In genomic region chr5:137333461-137333860, GRCh38 we compare ENCODE assay signal across 36 cellular contexts.
"Had no signal": no experiment of that assay in that cellular context is flagged by ENCODE, and none has a peak within 500 bp of the region (broad histone marks: within the 10 kb centered on the region; RNA-seq: fewer than 3 reads in every experiment).

No MANE protein-coding gene starts in this region.

- H3K36me3 Mint-ChIP-seq: activated CD8-positive, alpha-beta memory T cell treated with anti-CD3 and anti-CD28 coated beads, Interleukin-2, amount 10 ng/mL, durations not matched to agents 7 days and 5 days; activated naive CD4-positive, alpha-beta T cell treated with anti-CD3 and anti-CD28 coated beads, Interleukin-2, amount 10 ng/mL, durations not matched to agents 7 days and 5 days; activated naive CD4-positive, alpha-beta T cell treated with anti-CD3 and anti-CD28 coated beads, Interleukin-2, amount 50 U/mL, for 24 hours; activated naive CD8-positive, alpha-beta T cell; activated naive CD8-positive, alpha-beta T cell treated with anti-CD3 and anti-CD28 coated beads, Interleukin-2, amount 10 ng/mL, durations not matched to agents 7 days and 5 days; brain; WTC11 had no signal

- H3K9me3 Mint-ChIP-seq: activated CD4-positive, alpha-beta memory T cell treated with anti-CD3 and anti-CD28 coated beads, Interleukin-2, amount 10 ng/mL, durations not matched to agents 7 days and 5 days; activated CD4-positive, alpha-beta T cell treated with anti-CD3 and anti-CD28 coated beads, Interleukin-2, amount 10 ng/mL, durations not matched to agents 7 days and 5 days; activated naive CD4-positive, alpha-beta T cell treated with anti-CD3 and anti-CD28 coated beads, Interleukin-2, amount 10 ng/mL, durations not matched to agents 7 days and 5 days; activated naive CD4-positive, alpha-beta T cell treated with anti-CD3 and anti-CD28 coated beads, Interleukin-2, amount 50 U/mL, for 24 hours; activated naive CD8-positive, alpha-beta T cell treated with anti-CD3 and anti-CD28 coated beads, Interleukin-2, amount 10 ng/mL, durations not matched to agents 7 days and 5 days; activated naive CD8-positive, alpha-beta T cell treated with anti-CD3 and anti-CD28 coated beads, Interleukin-2, amount 50 U/mL, for 24 hours; activated T-cell treated with anti-CD3 and anti-CD28 coated beads, Interleukin-2, amount 50 U/mL, for 24 hours; activated T-helper 2 cell treated with anti-CD3 and anti-CD28 coated beads, Interferon-gamma antibody, Interleukin-2, Interleukin-4, amounts not matched to agents 10 μg/mL and 5 μg/mL and 100 μg/mL, durations not matched to agents 14 hours and 24 hours and 36 hours; central memory CD8-positive, alpha-beta T cell; T-helper 1 cell treated with Interleukin-12 subunit alpha and Interleukin-12 subunit beta and Interleukin-4 antibody, amounts not matched to agents 30 μg/mL and 1 μg/mL, for 36 hours; T-helper 2 cell treated with Interferon-gamma antibody and Interleukin-4, amounts not matched to agents 5 μg/mL and 100 μg/mL, for 36 hours; WTC11 had no signal

- H3K4me1 Mint-ChIP-seq: activated CD4-positive, alpha-beta memory T cell treated with anti-CD3 and anti-CD28 coated beads, Interleukin-2, amount 10 ng/mL, durations not matched to agents 7 days and 5 days; activated CD4-positive, alpha-beta T cell treated with anti-CD3 and anti-CD28 coated beads for 36 hours; activated CD4-positive, alpha-beta T cell treated with anti-CD3 and anti-CD28 coated beads, Interleukin-2, amount 10 ng/mL, durations not matched to agents 7 days and 5 days; activated CD8-positive, alpha-beta memory T cell treated with anti-CD3 and anti-CD28 coated beads, Interleukin-2, amount 10 ng/mL, durations not matched to agents 7 days and 5 days; activated naive CD4-positive, alpha-beta T cell treated with anti-CD3 and anti-CD28 coated beads, Interleukin-2, amount 10 ng/mL, durations not matched to agents 7 days and 5 days; activated naive CD4-positive, alpha-beta T cell treated with anti-CD3 and anti-CD28 coated beads, Interleukin-2, amount 50 U/mL, for 24 hours; activated naive CD8-positive, alpha-beta T cell treated with anti-CD3 and anti-CD28 coated beads, Interleukin-2, amount 10 ng/mL, durations not matched to agents 7 days and 5 days; activated naive CD8-positive, alpha-beta T cell treated with anti-CD3 and anti-CD28 coated beads, Interleukin-2, amount 50 U/mL, for 24 hours; central memory CD8-positive, alpha-beta T cell had no signal

- DNase-seq: activated CD4-positive, alpha-beta memory T cell treated with anti-CD3 and anti-CD28 coated beads, Interleukin-2, amount 10 ng/mL, durations not matched to agents 7 days and 5 days; activated CD4-positive, alpha-beta T cell treated with anti-CD3 and anti-CD28 coated beads for 1 hour; activated CD4-positive, alpha-beta T cell treated with anti-CD3 and anti-CD28 coated beads for 36 hours; activated CD4-positive, alpha-beta T cell treated with anti-CD3 and anti-CD28 coated beads for 48 hours; activated CD4-positive, alpha-beta T cell treated with anti-CD3 and anti-CD28 coated beads, Interleukin-2, amount 10 ng/mL, durations not matched to agents 7 days and 5 days; activated CD4-positive, alpha-beta T cell treated with anti-CD3 and anti-CD28 coated beads, Interleukin-2, amount 50 U/mL, for 48 hours; activated CD4-positive, CD25-positive, alpha-beta regulatory T cell; activated CD8-positive, alpha-beta memory T cell treated with anti-CD3 and anti-CD28 coated beads for 24 hours; activated CD8-positive, alpha-beta memory T cell treated with anti-CD3 and anti-CD28 coated beads, Interleukin-2, amount 10 ng/mL, durations not matched to agents 7 days and 5 days; activated CD8-positive, alpha-beta memory T cell treated with anti-CD3 and anti-CD28 coated beads, Interleukin-2, amount 50 U/mL, for 48 hours; activated CD8-positive, alpha-beta T cell treated with anti-CD3 and anti-CD28 coated beads, Interleukin-2, amount 10 ng/mL, durations not matched to agents 7 days and 5 days; activated effector memory CD4-positive, alpha-beta T cell treated with Interleukin-2 at 50 U/mL for 16 hours; activated gamma-delta T cell; activated naive CD4-positive, alpha-beta T cell treated with anti-CD3 and anti-CD28 coated beads, Interleukin-2, amount 10 ng/mL, durations not matched to agents 7 days and 5 days; activated naive CD4-positive, alpha-beta T cell treated with Interleukin-2 at 50 U/mL for 16 hours; activated naive CD8-positive, alpha-beta T cell treated with anti-CD3 and anti-CD28 coated beads, Interleukin-2, amount 10 ng/mL, durations not matched to agents 7 days and 5 days; activated naive CD8-positive, alpha-beta T cell treated with anti-CD3 and anti-CD28 coated beads, Interleukin-2, amount 50 U/mL, for 24 hours; activated T-cell treated with anti-CD3 and anti-CD28 coated beads, Interleukin-2, amount 50 U/mL, for 24 hours; activated T-cell treated with anti-CD3 and anti-CD28 coated beads, Interleukin-2, amount 50 U/mL, for 48 hours; amygdala; anterior cingulate cortex; caudate nucleus; T-helper 1 cell; T-helper 2 cell; T-helper 9 cell; WERI-Rb-1 had no signal

- H3K9me3 ChIP-seq: ascending aorta had no signal

- H3K27ac Mint-ChIP-seq: activated CD4-positive, alpha-beta memory T cell treated with anti-CD3 and anti-CD28 coated beads, Interleukin-2, amount 10 ng/mL, durations not matched to agents 7 days and 5 days; activated CD4-positive, alpha-beta T cell treated with anti-CD3 and anti-CD28 coated beads for 36 hours; activated CD4-positive, alpha-beta T cell treated with anti-CD3 and anti-CD28 coated beads, Interleukin-2, amount 10 ng/mL, durations not matched to agents 7 days and 5 days; activated CD8-positive, alpha-beta memory T cell treated with anti-CD3 and anti-CD28 coated beads, Interleukin-2, amount 10 ng/mL, durations not matched to agents 7 days and 5 days; activated CD8-positive, alpha-beta T cell treated with anti-CD3 and anti-CD28 coated beads, Interleukin-2, amount 10 ng/mL, durations not matched to agents 7 days and 5 days; activated naive CD4-positive, alpha-beta T cell treated with anti-CD3 and anti-CD28 coated beads, Interleukin-2, amount 10 ng/mL, durations not matched to agents 7 days and 5 days; activated naive CD4-positive, alpha-beta T cell treated with anti-CD3 and anti-CD28 coated beads, Interleukin-2, amount 50 U/mL, for 24 hours; activated naive CD8-positive, alpha-beta T cell; activated naive CD8-positive, alpha-beta T cell treated with anti-CD3 and anti-CD28 coated beads, Interleukin-2, amount 10 ng/mL, durations not matched to agents 7 days and 5 days; activated naive CD8-positive, alpha-beta T cell treated with anti-CD3 and anti-CD28 coated beads, Interleukin-2, amount 50 U/mL, for 24 hours; activated T-cell treated with anti-CD3 and anti-CD28 coated beads, Interleukin-2, amount 50 U/mL, for 24 hours; activated T-helper 2 cell treated with anti-CD3 and anti-CD28 coated beads, Interferon-gamma antibody, Interleukin-2, Interleukin-4, amounts not matched to agents 10 μg/mL and 5 μg/mL and 100 μg/mL, durations not matched to agents 14 hours and 24 hours and 36 hours; T-helper 1 cell treated with Interleukin-12 subunit alpha and Interleukin-12 subunit beta and Interleukin-4 antibody, amounts not matched to agents 30 μg/mL and 1 μg/mL, for 36 hours; T-helper 2 cell treated with Interferon-gamma antibody and Interleukin-4, amounts not matched to agents 5 μg/mL and 100 μg/mL, for 36 hours; WTC11 had no signal

- H3K4me3 ChIP-seq: ascending aorta, cardiac muscle cell had no signal

- H3K36me3 ChIP-seq: ascending aorta, cardiac muscle cell, WERI-Rb-1 had no signal

- H3K4me3 Mint-ChIP-seq: activated CD4-positive, alpha-beta memory T cell treated with anti-CD3 and anti-CD28 coated beads, Interleukin-2, amount 10 ng/mL, durations not matched to agents 7 days and 5 days; activated CD4-positive, alpha-beta T cell treated with anti-CD3 and anti-CD28 coated beads for 36 hours; activated CD4-positive, alpha-beta T cell treated with anti-CD3 and anti-CD28 coated beads, Interleukin-2, amount 10 ng/mL, durations not matched to agents 7 days and 5 days; activated CD8-positive, alpha-beta memory T cell treated with anti-CD3 and anti-CD28 coated beads, Interleukin-2, amount 10 ng/mL, durations not matched to agents 7 days and 5 days; activated CD8-positive, alpha-beta T cell treated with anti-CD3 and anti-CD28 coated beads, Interleukin-2, amount 10 ng/mL, durations not matched to agents 7 days and 5 days; activated naive CD4-positive, alpha-beta T cell treated with anti-CD3 and anti-CD28 coated beads, Interleukin-2, amount 10 ng/mL, durations not matched to agents 7 days and 5 days; activated naive CD4-positive, alpha-beta T cell treated with anti-CD3 and anti-CD28 coated beads, Interleukin-2, amount 50 U/mL, for 24 hours; activated naive CD8-positive, alpha-beta T cell; activated naive CD8-positive, alpha-beta T cell treated with anti-CD3 and anti-CD28 coated beads, Interleukin-2, amount 10 ng/mL, durations not matched to agents 7 days and 5 days; activated naive CD8-positive, alpha-beta T cell treated with anti-CD3 and anti-CD28 coated beads, Interleukin-2, amount 50 U/mL, for 24 hours; activated T-cell treated with anti-CD3 and anti-CD28 coated beads, Interleukin-2, amount 50 U/mL, for 24 hours; central memory CD8-positive, alpha-beta T cell; T-helper 1 cell treated with Interleukin-12 subunit alpha and Interleukin-12 subunit beta and Interleukin-4 antibody, amounts not matched to agents 30 μg/mL and 1 μg/mL, for 36 hours; T-helper 2 cell treated with Interferon-gamma antibody and Interleukin-4, amounts not matched to agents 5 μg/mL and 100 μg/mL, for 36 hours; WTC11 had no signal

- H3K27ac ChIP-seq: ascending aorta, cardiac muscle cell, WERI-Rb-1 had no signal

- H3K4me1 ChIP-seq: ascending aorta had no signal

- H3K27me3 Mint-ChIP-seq: activated CD4-positive, alpha-beta memory T cell treated with anti-CD3 and anti-CD28 coated beads, Interleukin-2, amount 10 ng/mL, durations not matched to agents 7 days and 5 days; activated CD4-positive, alpha-beta T cell treated with anti-CD3 and anti-CD28 coated beads, Interleukin-2, amount 10 ng/mL, durations not matched to agents 7 days and 5 days; activated CD8-positive, alpha-beta memory T cell treated with anti-CD3 and anti-CD28 coated beads, Interleukin-2, amount 10 ng/mL, durations not matched to agents 7 days and 5 days; activated naive CD4-positive, alpha-beta T cell treated with anti-CD3 and anti-CD28 coated beads, Interleukin-2, amount 10 ng/mL, durations not matched to agents 7 days and 5 days; activated naive CD4-positive, alpha-beta T cell treated with anti-CD3 and anti-CD28 coated beads, Interleukin-2, amount 50 U/mL, for 24 hours; activated naive CD8-positive, alpha-beta T cell; activated naive CD8-positive, alpha-beta T cell treated with anti-CD3 and anti-CD28 coated beads, Interleukin-2, amount 10 ng/mL, durations not matched to agents 7 days and 5 days; activated naive CD8-positive, alpha-beta T cell treated with anti-CD3 and anti-CD28 coated beads, Interleukin-2, amount 50 U/mL, for 24 hours; activated T-cell treated with anti-CD3 and anti-CD28 coated beads, Interleukin-2, amount 50 U/mL, for 24 hours; central memory CD8-positive, alpha-beta T cell had no signal

- H3K27me3 ChIP-seq: ascending aorta, cardiac muscle cell had no signal
